Comparison of ENCODE assay signal across 7 cellular contexts in genomic region chr4:71032106-71032505, GRCh38. TPM values are rescaled to one million over a fixed set of nuclear protein-coding genes. Genes with fewer than 3 reads are reported as not detected.
A peak's percentile ranks its signal among the peaks of the same experiment; 100 is the strongest.
DNase-seq lines count a peak whose midpoint lies in the region; ATAC-seq and TF ChIP-seq lines count a peak whose summit lies in the region.
"Not testable (repeated sequence)": the region's sequence is repeated elsewhere in the genome, so short reads cannot be mapped to it uniquely, and the experiment has no call there.

No MANE protein-coding gene starts in this region.

- peaks cover 24% of the 10 kb centered on the region for H3K4me1 Mint-ChIP-seq in endothelial cell (ENCODE audit: unreplicated experiment)

- DNase-seq in Ammon's horn (ENCODE audit: low spot score) (peak; percentile 10), HCT116 (ENCODE audit: low read depth, low spot score) (peak; percentile 18), NCI-H226 (peak; percentile 57), adipocyte (ENCODE audit: low read depth) (peak; percentile 38), iris pigment epithelial cell (ENCODE audit: low read depth) (peak; percentile 77), renal cortical epithelial cell (ENCODE audit: low read depth) (peak; percentile 76)
- not testable (repeated sequence) for DNase-seq in endothelial cell (ENCODE audit: low spot score)

- H2AFZ ChIP-seq in HCT116 (ENCODE audit: low read depth, low read length, poor library complexity, severe bottlenecking): not testable (repeated sequence)

- peak overlapping the region; percentile 24 for H3K4me3 Mint-ChIP-seq in endothelial cell (ENCODE audit: unreplicated experiment)

- H3K4me2 ChIP-seq in HCT116 (ENCODE audit: low read length): peak overlapping the region; percentile 43

- RAD21 ChIA-PET in HCT116 (lab: Charles Lee; ENCODE audit: low non-redundant PET in 1 of 2, low total read pairs in 2 of 2, uncharacterized antibody in 2 of 2, unreplicated experiment in 2 of 2): not testable (repeated sequence)

- H3K9ac ChIP-seq in HCT116 (ENCODE audit: low read length); adipocyte (ENCODE audit: low read length): not testable (repeated sequence)

- not testable (repeated sequence) for H3K79me2 ChIP-seq in HCT116 (ENCODE audit: insufficient read depth, low read length)

- H3K9me3 ChIP-seq in HCT116 (ENCODE audit: control insufficient read depth in 1 of 2, insufficient read depth in 1 of 2, low read depth in 1 of 2, low read length in 2 of 2); adipocyte (ENCODE audit: control insufficient read depth, low read length): not testable (repeated sequence)

- intact Hi-C loops in HCT116 (cut with micrococcal nuclease): not testable (repeated sequence)

- H3K9me3 Mint-ChIP-seq in endothelial cell (ENCODE audit: unreplicated experiment): not testable (repeated sequence)

- H3K27me3 Mint-ChIP-seq in endothelial cell (ENCODE audit: unreplicated experiment): not testable (repeated sequence)

- not testable (repeated sequence) for H3K4me3 ChIP-seq in HCT116 (replicated peaks in 1 of 2; ENCODE audit: low read depth in 1 of 2, low read length in 2 of 2); adipocyte (ENCODE audit: low read length)

- H3K36me3 ChIP-seq in HCT116 (ENCODE audit: control insufficient read depth in 1 of 2, insufficient read depth in 2 of 2, low read length in 2 of 2); adipocyte (ENCODE audit: control insufficient read depth, insufficient read depth, low read length, severe bottlenecking): not testable (repeated sequence)

- ATAC-seq in HCT116: not testable (repeated sequence)

- TF ChIP-seq POLR2A in HCT116 (IDR thresholded peaks at IDR 0.05; ENCODE audit: borderline replicate concordance, extremely low read depth, insufficient read depth, insufficient read length): not testable (repeated sequence)

- H3K27ac Mint-ChIP-seq in endothelial cell (ENCODE audit: unreplicated experiment): not testable (repeated sequence)

- BruUV-seq in HCT116 (replicated peaks; lab: Mats Ljungman, UMichigan): not testable (repeated sequence)

- not testable (repeated sequence) for H3K36me3 Mint-ChIP-seq in endothelial cell (ENCODE audit: low read depth, unreplicated experiment)

- H3K4me1 ChIP-seq in HCT116 (ENCODE audit: control insufficient read depth in 1 of 2, insufficient read depth in 2 of 2, low read length in 2 of 2): peaks cover 6 to 20% of the 10 kb centered on the region in 2 experiments
- H3K4me1 ChIP-seq in adipocyte (ENCODE audit: control insufficient read depth, insufficient read depth, low read length): not testable (repeated sequence)

- H3K9me2 ChIP-seq in HCT116 (ENCODE audit: insufficient read depth): not testable (repeated sequence)

- POLR2A ChIA-PET in HCT116 (lab: Charles Lee): not testable (repeated sequence)

- H3K27me3 ChIP-seq in HCT116 (ENCODE audit: insufficient read depth, low read length); adipocyte (replicated peaks; ENCODE audit: control insufficient read depth, insufficient read depth, low read length): not testable (repeated sequence)

- CTCF ChIA-PET in HCT116 (lab: Charles Lee): not testable (repeated sequence)

- H4K20me1 ChIP-seq in HCT116 (ENCODE audit: insufficient read depth): not testable (repeated sequence)

- not testable (repeated sequence) for TF ChIP-seq RAD21 in HCT116 (IDR thresholded peaks at IDR 0.05; ENCODE audit: low read depth)

- H3K27ac ChIP-seq in HCT116 (ENCODE audit: low read depth, low read length): not testable (repeated sequence)

- TF ChIP-seq CTCF in HCT116 (IDR thresholded peaks at IDR 0.05 in 2 of 3, conservative IDR thresholded peaks at IDR 0.05 in 1 of 3; ENCODE audit: borderline replicate concordance in 1 of 3, insufficient read depth in 1 of 3, low read depth in 2 of 3, low read length in 2 of 3); endothelial cell (IDR thresholded peaks at IDR 0.05; ENCODE audit: unreplicated experiment): not testable (repeated sequence)

RNA-seq across cellular contexts. Expression of gene DCK, which starts 38.7 kb away (rescaled TPM):
- total RNA-seq in HCT116 (2021; ENCODE audit: unreplicated experiment): 23.0 TPM
- 5.6 and 7.3 TPM in 2 replicates for polyA plus RNA-seq in HCT116 (2012)
- 17.5 TPM for total RNA-seq in endothelial cell (ENCODE audit: unreplicated experiment)
- 13.8 and 21.2 TPM in 2 replicates for total RNA-seq in renal cortical epithelial cell
